In genomic region chr22:47112566-47112965, GRCh38 we compare ENCODE assay signal across 12 cellular contexts.
DNase-seq lines count a peak whose midpoint lies in the region; ATAC-seq, FAIRE-seq and TF ChIP-seq lines count a peak whose summit lies in the region.
"Had no signal": no experiment of that assay in that cellular context is flagged by ENCODE, and none has a peak within 500 bp of the region (broad histone marks: within the 10 kb centered on the region; RNA-seq: fewer than 3 reads in every experiment).

No MANE protein-coding gene starts in this region.

- no peak for FAIRE-seq in K562 (lab: Jason Lieb, UNC)
- FAIRE-seq: A549 had no signal

- H3K27me3 ChIP-seq in H9 (ENCODE audit: insufficient read depth, low read length): no peaks in the 10 kb centered on the region
- no peaks in the 10 kb centered on the region for H3K27me3 ChIP-seq in K562 (ENCODE audit: control insufficient read depth in 2 of 2, insufficient read depth in 2 of 2, low read length in 2 of 2)
- H3K27me3 ChIP-seq in smooth muscle cell (ENCODE audit: low read depth): no peaks in the 10 kb centered on the region
- no peaks in the 10 kb centered on the region for H3K27me3 ChIP-seq in gastroesophageal sphincter
- H3K27me3 ChIP-seq: BE2C had no signal

- H3K4me3 ChIP-seq in K562 (no peak overlapping the region), smooth muscle cell (no peak overlapping the region), gastroesophageal sphincter (no peak overlapping the region)
- H3K4me3 ChIP-seq: A549, GM23338 had no signal

- DNase-seq in H9 (no peak), K562 (ENCODE audit: extremely low read depth in 1 of 4, low spot score in 3 of 4) (no peak), neural crest cell (ENCODE audit: low read depth, low spot score) (no peak), smooth muscle cell (lab: John Stamatoyannopoulos, UW; ENCODE audit: unreplicated experiment) (no peak), KBM-7 (no peak)
- DNase-seq: DMS53 had no signal

- TF ChIP-seq CTCF in H9 (conservative IDR thresholded peaks at IDR 0.05): no peak
- TF ChIP-seq CTCF in K562 (IDR thresholded peaks at IDR 0.05 in 2 of 3, conservative IDR thresholded peaks at IDR 0.05 in 1 of 3; ENCODE audit: insufficient read depth in 2 of 3, low read depth in 1 of 3, low read length in 3 of 3): no peak
- TF ChIP-seq CTCF in neural crest cell (conservative IDR thresholded peaks at IDR 0.05): no peak
- no peak for TF ChIP-seq CTCF in smooth muscle cell (IDR thresholded peaks at IDR 0.05; ENCODE audit: borderline replicate concordance, insufficient read depth, poor library complexity, severe bottlenecking)
- TF ChIP-seq CTCF in gastroesophageal sphincter (IDR thresholded peaks at IDR 0.05): no peak

- H3K4me2 ChIP-seq in H9 (ENCODE audit: insufficient read depth, insufficient read length, low read length) (no peak overlapping the region), K562 (ENCODE audit: insufficient read depth, low read length) (no peak overlapping the region), smooth muscle cell (peak overlapping the region; percentile 73)
- H3K4me2 ChIP-seq: A549, GM23338 had no signal

- H3K23ac ChIP-seq in H9 (ENCODE audit: insufficient read length, low read depth, low read length): no peak overlapping the region

- POLR2A ChIA-PET in K562 (lab: Yijun Ruan, JAX): interaction anchor here (0.6 kb wide), 1 partner anchor 24 kb away, joined by 3 read pairs; no protein-coding TSS in a partner anchor

- H3K4me1 ChIP-seq in H9 (ENCODE audit: insufficient read depth, low read length): no peaks in the 10 kb centered on the region; the same call in 1 of the 2 replicates
- peaks cover 0 to 12% of the 10 kb centered on the region in 2 experiments; a peak in 2 of 5 replicates for H3K4me1 ChIP-seq in K562 (replicated peaks in 1 of 2; ENCODE audit: control insufficient read depth in 2 of 2, insufficient read depth in 2 of 2, low read length in 2 of 2)
- peaks cover 14% of the 10 kb centered on the region for H3K4me1 ChIP-seq in smooth muscle cell (ENCODE audit: low read depth)
- no peaks in the 10 kb centered on the region for H3K4me1 ChIP-seq in gastroesophageal sphincter
- H3K4me1 ChIP-seq: A549 had no signal

- H3K27ac ChIP-seq in H9 (ENCODE audit: insufficient read length, low read depth, low read length): no peak overlapping the region
- no peak overlapping the region for H3K27ac ChIP-seq in K562 (ENCODE audit: extremely low read depth, low read depth, low read length)
- H3K27ac ChIP-seq in smooth muscle cell (ENCODE audit: low read depth): peak overlapping the region; percentile 91
- no peak overlapping the region for H3K27ac ChIP-seq in gastroesophageal sphincter
- H3K27ac ChIP-seq: A549 had no signal

- CTCF ChIA-PET in K562 (lab: Yijun Ruan, JAX; ENCODE audit: low intra/inter-chr PET ratio): no interaction called here

- H3K36me3 Mint-ChIP-seq in H9 (ENCODE audit: insufficient read depth in 1 of 3, low read depth in 3 of 3) (peaks cover 0 to 2% (median 0%) of the 10 kb centered on the region in 3 experiments; a peak in 2 of 7 replicates), neural crest cell (ENCODE audit: low read depth) (peaks cover 2% of the 10 kb centered on the region)

- TF ChIP-seq EP300 in K562 (IDR thresholded peaks at IDR 0.05; ENCODE audit: low read length) (no peak), gastroesophageal sphincter (IDR thresholded peaks at IDR 0.05) (no peak)

- H4K20me1 ChIP-seq in H9 (ENCODE audit: control insufficient read depth, insufficient read depth, insufficient read length): no peaks in the 10 kb centered on the region
- no peaks in the 10 kb centered on the region for H4K20me1 ChIP-seq in K562 (replicated peaks; ENCODE audit: control insufficient read depth, insufficient read depth, low read length)
- H4K20me1 ChIP-seq in smooth muscle cell (ENCODE audit: low read depth): no peaks in the 10 kb centered on the region

- 0 out of 2 replicates have a peak overlapping the region, but pooled peaks have one; percentile 10 for H3K14ac ChIP-seq in H9 (ENCODE audit: insufficient read depth, low read length)

- H3K79me1 ChIP-seq in H9 (ENCODE audit: insufficient read depth, low read depth, low read length, poor library complexity, severe bottlenecking): no peaks in the 10 kb centered on the region

- H3K9me3 Mint-ChIP-seq in H9 (no peaks in the 10 kb centered on the region), neural crest cell (peaks cover 2% of the 10 kb centered on the region)
- H3K9me3 Mint-ChIP-seq: GM23338 had no signal

- no peak overlapping the region for H3K18ac ChIP-seq in H9 (ENCODE audit: insufficient read length, low read depth, low read length)

- H3K79me2 ChIP-seq in H9 (ENCODE audit: insufficient read depth, low read length) (no peaks in the 10 kb centered on the region), K562 (ENCODE audit: control insufficient read depth, insufficient read depth, low read length) (no peaks in the 10 kb centered on the region), smooth muscle cell (ENCODE audit: low read depth) (no peaks in the 10 kb centered on the region)

- H2AK5ac ChIP-seq in H9 (ENCODE audit: insufficient read length, low read length): no peak overlapping the region

- H3K27ac Mint-ChIP-seq in H9 (peak overlapping the region in 1 of 3 experiments; percentile 77; a peak in 1 of 7 replicates), neural crest cell (ENCODE audit: unreplicated experiment) (peak overlapping the region; percentile 43)
- H3K27ac Mint-ChIP-seq: GM23338, IgD-negative memory B cell had no signal

- H3F3A ChIP-seq in smooth muscle cell (ENCODE audit: low read depth): no peaks in the 10 kb centered on the region

- in situ Hi-C loops in K562 (cut with MboI): no loop called here
- in situ Hi-C loops in KBM-7 (cut with MboI; ENCODE audit: low pct_unique_long_range_greater_than_20kb, low sequenced_read_pairs): no loop called here

- ATAC-seq in K562 (no peak), gastroesophageal sphincter (no peak), GM18519 (IDR thresholded peaks at IDR 0.05; ENCODE audit: low FRiP score, unreplicated experiment) (no peak)
- ATAC-seq: A549, GM23338 had no signal

- H4K8ac ChIP-seq in H9 (replicated peaks; ENCODE audit: insufficient read length, low read depth, low read length): no peak overlapping the region

- no peak overlapping the region for H2BK5ac ChIP-seq in H9 (ENCODE audit: insufficient read length, low read length)

- H3K9ac ChIP-seq in H9 (ENCODE audit: extremely low read depth, insufficient read length, low read length) (no peak overlapping the region), K562 (ENCODE audit: insufficient read depth in 1 of 2, low read depth in 2 of 2, low read length in 2 of 2) (no peak overlapping the region), smooth muscle cell (ENCODE audit: low read depth) (no peak overlapping the region)

- no peak overlapping the region for H2BK20ac ChIP-seq in H9 (ENCODE audit: low read depth, low read length, poor library complexity, severe bottlenecking)

- TF ChIP-seq POLR2A in K562 (conservative IDR thresholded peaks at IDR 0.05): no peak
- no peak for TF ChIP-seq POLR2A in gastroesophageal sphincter (IDR thresholded peaks at IDR 0.05)

- H2BK15ac ChIP-seq in H9 (ENCODE audit: low read depth, low read length): no peak overlapping the region

- no peak overlapping the region for H3K56ac ChIP-seq in H9 (ENCODE audit: insufficient read length, low read depth, low read length)

- H2BK120ac ChIP-seq in H9 (ENCODE audit: low read depth, low read length, poor library complexity, severe bottlenecking): no peak overlapping the region

- no peak for TF ChIP-seq RAD21 in K562 (CRISPR knock-in tag; conservative IDR thresholded peaks at IDR 0.05 in 1 of 2, IDR thresholded peaks at IDR 0.05 in 1 of 2)

- no peak overlapping the region for H3K4ac ChIP-seq in H9 (ENCODE audit: low read depth, low read length)

- H4K91ac ChIP-seq in H9 (ENCODE audit: insufficient read length, low read depth, low read length): no peak overlapping the region

- no peaks in the 10 kb centered on the region for H3K9me1 ChIP-seq in K562 (ENCODE audit: control insufficient read depth, insufficient read depth, low read length)

- H3K27me3 Mint-ChIP-seq in H9 (ENCODE audit: low read depth) (no peaks in the 10 kb centered on the region), neural crest cell (ENCODE audit: low read depth) (no peaks in the 10 kb centered on the region)
- H3K27me3 Mint-ChIP-seq: IgD-negative memory B cell had no signal

- no TSS peak for BruUV-seq in K562 (replicated peaks; lab: Mats Ljungman, UMichigan)

- H2AFZ ChIP-seq in H9 (ENCODE audit: low read length) (no peak overlapping the region), K562 (ENCODE audit: low read depth, low read length) (no peak overlapping the region), smooth muscle cell (ENCODE audit: low read depth) (no peak overlapping the region)
- H2AFZ ChIP-seq: GM23338 had no signal

- no CpG with 5 or more reads among the region's 15 CpGs for WGBS in H9 (ENCODE audit: extremely low coverage, insufficient read length, low lambda C conversion rate)
- WGBS in K562 (ENCODE audit: insufficient coverage, low coverage, missing lambda C conversion rate): 74% methylated on average over 10 of the region's 15 CpGs
- WGBS in smooth muscle cell (ENCODE audit: low lambda C conversion rate): 94% methylated on average over 15 of the region's 15 CpGs
- WGBS in gastroesophageal sphincter (ENCODE audit: low coverage in 1 of 2), 2 donors: no CpG with 5 or more reads among the region's 15 CpGs

- no peak overlapping the region for H4K5ac ChIP-seq in H9 (ENCODE audit: insufficient read length, low read depth, low read length)

- H2BK12ac ChIP-seq in H9 (ENCODE audit: insufficient read length, low read depth, low read length): no peak overlapping the region

- no peaks in the 10 kb centered on the region for H3K36me3 ChIP-seq in K562 (ENCODE audit: control insufficient read depth, insufficient read depth, low read length)
- no peaks in the 10 kb centered on the region for H3K36me3 ChIP-seq in smooth muscle cell (ENCODE audit: low read depth)
- H3K36me3 ChIP-seq in gastroesophageal sphincter: peaks cover 0 to 25% of the 10 kb centered on the region in 2 donors
- H3K36me3 ChIP-seq: BE2C had no signal

- no peak overlapping the region for H3T11ph ChIP-seq in H9 (ENCODE audit: low read length)

- H3K9me3 ChIP-seq in H9 (ENCODE audit: control insufficient read depth, low read depth, low read length) (no peaks in the 10 kb centered on the region), K562 (replicated peaks; ENCODE audit: control insufficient read depth, insufficient read depth, low read depth, low read length) (no peaks in the 10 kb centered on the region), smooth muscle cell (replicated peaks; ENCODE audit: low read depth) (no peaks in the 10 kb centered on the region), gastroesophageal sphincter (no peaks in the 10 kb centered on the region)
- H3K9me3 ChIP-seq: A549, BE2C had no signal

- H3K4me3 Mint-ChIP-seq in H9 (no peak overlapping the region), neural crest cell (no peak overlapping the region)
- H3K4me3 Mint-ChIP-seq: GM23338, IgD-negative memory B cell had no signal

- H3K4me1 Mint-ChIP-seq in H9 (peaks cover 0 to 5% of the 10 kb centered on the region in 2 experiments; a peak in 2 of 4 replicates), neural crest cell (peaks cover 16% of the 10 kb centered on the region)

- no peaks in the 10 kb centered on the region for H3K23me2 ChIP-seq in H9 (ENCODE audit: insufficient read length, low read depth, low read length, poor library complexity, severe bottlenecking)

- intact Hi-C loops in K562 (cut with micrococcal nuclease): no loop called here
